ENCODE assay signal across 24 cellular contexts in genomic region chr4:61661960-61662359, GRCh38.
"Had no signal": no experiment of that assay in that cellular context is flagged by ENCODE, and none has a peak within 500 bp of the region (broad histone marks: within the 10 kb centered on the region; RNA-seq: fewer than 3 reads in every experiment).

No MANE protein-coding gene starts in this region.

- H3K27ac ChIP-seq: left lung, lower lobe of right lung, neural progenitor cell, ovary, right atrium auricular region, right lobe of liver, skin epidermis, testis, thyroid gland, transverse colon, uterus had no signal

- H3K4me1 ChIP-seq: left lung, lower lobe of right lung, right atrium auricular region, right lobe of liver, testis, thyroid gland, transverse colon, uterus had no signal

- H3K4me3 ChIP-seq: left lung, lower lobe of right lung, neural progenitor cell, ovary, right atrium auricular region, right lobe of liver, skin epidermis, testis, thyroid gland, transverse colon, uterus had no signal

- DNase-seq: hippocampal formation; left colon; lower lobe of right lung; mammary epithelial cell; mesenchymal stem cell; naive B cell; natural killer cell; nephron progenitor cell; ovary; right lobe of liver; stimulated activated CD4-positive, alpha-beta T cell treated with anti-CD3 and anti-CD28 coated beads, Interleukin-12 subunit alpha, Interleukin-12 subunit beta, amount 100 ng/mL, for 4 hours; stimulated activated CD4-positive, alpha-beta T cell treated with anti-CD3 and anti-CD28 coated beads, Interleukin-15, amount 100 ng/mL, for 24 hours; stimulated activated CD4-positive, alpha-beta T cell treated with anti-CD3 and anti-CD28 coated beads, Interleukin-2, amount 100 ng/mL, for 24 hours; stimulated activated CD4-positive, alpha-beta T cell treated with anti-CD3 and anti-CD28 coated beads, Interleukin-4, amount 100 ng/mL, for 1 hour; stimulated activated naive CD4-positive, alpha-beta T cell treated with Interleukin-2 at 50 U/mL for 16 hours; stimulated activated naive CD8-positive, alpha-beta T cell treated with anti-CD3 and anti-CD28 coated beads, Interleukin-15, amount 100 ng/mL, for 72 hours; testis; thyroid gland; transverse colon; uterus had no signal

- H3K27me3 ChIP-seq: left lung, neural progenitor cell, ovary, right atrium auricular region, right lobe of liver, testis, thyroid gland, transverse colon, uterus had no signal

- ATAC-seq: left colon; left lung; natural killer cell; stimulated activated naive CD8-positive, alpha-beta T cell treated with anti-CD3 and anti-CD28 coated beads, Interleukin-15, amount 100 ng/mL, for 72 hours had no signal

- H3K36me3 ChIP-seq: left lung, lower lobe of right lung, neural progenitor cell, ovary, right atrium auricular region, right lobe of liver, thyroid gland, transverse colon, uterus had no signal

- H3K9me3 ChIP-seq: lower lobe of right lung, testis, thyroid gland, transverse colon, uterus had no signal
